In the genomic region with DNA sequence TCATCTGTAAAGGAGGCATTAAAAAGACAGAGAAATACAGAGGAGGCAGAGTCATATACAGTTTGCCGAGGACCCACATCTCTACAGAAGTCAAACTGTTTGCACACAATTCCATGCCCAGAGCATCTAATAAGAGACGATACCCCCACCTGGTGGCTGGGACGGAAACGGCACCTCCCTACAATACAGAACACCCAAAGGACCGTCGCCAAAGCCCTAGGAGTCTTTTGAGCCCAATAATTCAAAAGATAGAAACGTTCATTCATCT, we compare ENCODE assay signal across 8 cellular contexts. TPM values are rescaled to one million over a fixed set of nuclear protein-coding genes. Genes with fewer than 3 reads are reported as not detected.
DNase-seq lines count a peak whose midpoint lies in the region; ATAC-seq, FAIRE-seq and TF ChIP-seq lines count a peak whose summit lies in the region.

No MANE protein-coding gene starts in this region.

- H3K4me1 ChIP-seq in CD4-positive, alpha-beta memory T cell (ENCODE audit: insufficient read depth, low read length) = peaks cover 32% of the 10 kb centered on the region
- peaks cover 10 to 42% (median 21%) of the 10 kb centered on the region in 4 experiments; a peak in 6 of 7 replicates for H3K4me1 ChIP-seq in H1 (replicated peaks in 1 of 4; ENCODE audit: control insufficient read depth in 3 of 4, insufficient read depth in 4 of 4, low read length in 3 of 4)

- H3K4me3 ChIP-seq in CD4-positive, alpha-beta memory T cell (ENCODE audit: low read length in 2 of 2) = peak overlapping the region in 1 of 2 donors; percentile 74
- peak overlapping the region; percentile 37 to 97 (median 66); a peak in 7 of 8 replicates for H3K4me3 ChIP-seq in H1 (ENCODE audit: extremely low read depth in 1 of 4, insufficient read depth in 2 of 4, low read depth in 3 of 4, low read length in 4 of 4)

- H3K23ac ChIP-seq in H1 (ENCODE audit: insufficient read length) = no peak overlapping the region

- H4K20me1 ChIP-seq in H1 (replicated peaks in 1 of 2; ENCODE audit: control insufficient read depth in 1 of 2, insufficient read depth in 2 of 2, low read length in 2 of 2) = peaks cover 5 to 23% of the 10 kb centered on the region in 2 experiments

- peaks cover 25 to 65% (median 34%) of the 10 kb centered on the region in 4 donors for H3K4me1 Mint-ChIP-seq in CD4-positive, alpha-beta memory T cell
- peaks cover 50% of the 10 kb centered on the region for H3K4me1 Mint-ChIP-seq in mesothelial cell of epicardium

- no peak overlapping the region for H2BK12ac ChIP-seq in H1 (ENCODE audit: low read depth, low read length)

- no peak overlapping the region for H2BK20ac ChIP-seq in H1 (ENCODE audit: low read length)

- H3K79me1 ChIP-seq in H1 (ENCODE audit: low read depth, low read length) = no peaks in the 10 kb centered on the region; the same call in 1 of the 2 replicates

- peaks cover 0 to 15% (median 0%) of the 10 kb centered on the region in 8 donors for H3K9me3 Mint-ChIP-seq in CD4-positive, alpha-beta memory T cell
- H3K9me3 Mint-ChIP-seq in mesothelial cell of epicardium = no peaks in the 10 kb centered on the region

- peak overlapping the region; percentile 100 for H3K27ac ChIP-seq in CD4-positive, alpha-beta memory T cell (ENCODE audit: low read depth, low read length)
- no peak overlapping the region for H3K27ac ChIP-seq in H1 (ENCODE audit: low read depth, low read length)

- no peaks in the 10 kb centered on the region for H3K27me3 ChIP-seq in CD4-positive, alpha-beta memory T cell (ENCODE audit: insufficient read depth, low read length)
- no peaks in the 10 kb centered on the region for H3K27me3 ChIP-seq in H1 (replicated peaks in 1 of 4; ENCODE audit: control insufficient read depth in 3 of 4, extremely low read depth in 1 of 4, insufficient read depth in 3 of 4, low read length in 3 of 4)

- no peak overlapping the region for H2BK120ac ChIP-seq in H1 (replicated peaks; ENCODE audit: low read depth, low read length)

- no peak overlapping the region for H3K56ac ChIP-seq in H1 (replicated peaks; ENCODE audit: insufficient read length, low read depth, low read length)

- no peak overlapping the region for H2BK5ac ChIP-seq in H1 (ENCODE audit: low read depth, low read length)

- POLR2A ChIA-PET in CD4-positive, alpha-beta memory T cell (lab: Charles Lee; ENCODE audit: partially characterized antibody) = interaction anchor here (0.8 to 2.6 kb wide), 23 partner anchors 10 to 1159 kb away, joined by 3 to 384 read pairs (median 5); partner anchors contain the start of genes DYRK1B, GMFG, MED29 and PAF1
- POLR2A ChIA-PET in H1 (lab: Charles Lee; ENCODE audit: partially characterized antibody) = interaction anchor here (0.7 to 25.7 kb wide), 13 partner anchors 9 to 123 kb away, joined by 3 to 1154 read pairs (median 4); partner anchors contain the start of genes MED29, PAF1, RPS16 and SAMD4B

- peak overlapping the region; percentile 94 to 100 (median 99) for H3K27ac Mint-ChIP-seq in CD4-positive, alpha-beta memory T cell
- peak overlapping the region; percentile 87 for H3K27ac Mint-ChIP-seq in mesothelial cell of epicardium

- no peak for FAIRE-seq in H1 (lab: Jason Lieb, UNC)

- H3K18ac ChIP-seq in H1 (ENCODE audit: extremely low read depth, low read length) = no peak overlapping the region

- CTCF ChIA-PET in CD4-positive, alpha-beta memory T cell (lab: Charles Lee; ENCODE audit: partially characterized antibody) = interaction anchor here (1.0 to 2.3 kb wide), 12 partner anchors 15 to 291 kb away, joined by 3 to 215 read pairs (median 4); partner anchors contain the start of genes EID2B, GMFG, MED29 and PAF1
- CTCF ChIA-PET in H1 (lab: Charles Lee; ENCODE audit: partially characterized antibody) = interaction anchor here (0.6 to 2.3 kb wide), 21 partner anchors 10 to 152 kb away, joined by 3 to 128 read pairs (median 4); partner anchors contain the start of genes MED29, PAF1 and RPS16

- H3K9ac ChIP-seq in H1 (replicated peaks in 1 of 4; ENCODE audit: extremely low read depth in 1 of 4, low read depth in 3 of 4, low read length in 3 of 4) = no peak overlapping the region

- H3K4ac ChIP-seq in H1 (replicated peaks; ENCODE audit: insufficient read length, low read depth, low read length) = no peak overlapping the region

- H3K36me3 ChIP-seq in CD4-positive, alpha-beta memory T cell (ENCODE audit: insufficient read depth, low read length) = peaks cover 18% of the 10 kb centered on the region
- H3K36me3 ChIP-seq in H1 (ENCODE audit: control insufficient read depth in 2 of 4, insufficient read depth in 4 of 4, low read length in 3 of 4) = peaks cover 0 to 8% (median 0%) of the 10 kb centered on the region in 4 experiments; a peak in 3 of 8 replicates

- peak in 1 of 2 experiments; percentile 67; a peak in 2 of 3 replicates for TF ChIP-seq POLR2A in H1 (IDR thresholded peaks at IDR 0.05; ENCODE audit: control extremely low read depth in 1 of 2, low read depth in 2 of 2, low read length in 2 of 2)

- H3K14ac ChIP-seq in H1 (ENCODE audit: insufficient read length) = no peak overlapping the region

- H3K4me2 ChIP-seq in H1 (ENCODE audit: insufficient read depth in 1 of 2, low read depth in 2 of 2, low read length in 2 of 2) = peak overlapping the region; percentile 78 to 84

- peak overlapping the region; percentile 75 to 98 (median 90) for H3K4me3 Mint-ChIP-seq in CD4-positive, alpha-beta memory T cell
- peak overlapping the region; percentile 94 for H3K4me3 Mint-ChIP-seq in mesothelial cell of epicardium

- 7% methylated on average over 7 of the region's 7 CpGs; no CpG with 5 or more reads in 1 of the 2 experiments for WGBS in H1 (ENCODE audit: extremely low coverage in 1 of 2, insufficient coverage in 1 of 2, insufficient read length in 1 of 2, insufficient replicate concordance in 2 of 2, low coverage in 1 of 2, low lambda C conversion rate in 2 of 2, missing lambda C conversion rate in 1 of 2), 2 experiments

- H3K23me2 ChIP-seq in H1 (ENCODE audit: low read depth, low read length) = peaks cover 18% of the 10 kb centered on the region

- peaks cover 0 to 7% of the 10 kb centered on the region in 2 donors for H3K27me3 Mint-ChIP-seq in CD4-positive, alpha-beta memory T cell
- H3K27me3 Mint-ChIP-seq in mesothelial cell of epicardium (ENCODE audit: low read depth) = peaks cover 1% of the 10 kb centered on the region

- peaks cover 6 to 37% of the 10 kb centered on the region in 2 experiments; a peak in 3 of 4 replicates for H3K79me2 ChIP-seq in H1 (ENCODE audit: control insufficient read depth in 1 of 2, insufficient read depth in 2 of 2, low read length in 2 of 2)

- TF ChIP-seq RAD21 in H1 (IDR thresholded peaks at IDR 0.05 in 1 of 2, conservative IDR thresholded peaks at IDR 0.05 in 1 of 2; ENCODE audit: low read depth in 2 of 2, low read length in 2 of 2) = peak; percentile 90 to 91

- H4K91ac ChIP-seq in H1 (replicated peaks; ENCODE audit: insufficient read length, low read length) = no peak overlapping the region

- H2AFZ ChIP-seq in H1 (ENCODE audit: low read length) = no peak overlapping the region

- peak; percentile 18 for ATAC-seq in GM21381 (IDR thresholded peaks at IDR 0.05; ENCODE audit: unreplicated experiment)

- H4K5ac ChIP-seq in H1 (ENCODE audit: insufficient read length, low read depth, low read length) = no peak overlapping the region

- no peak overlapping the region for H4K8ac ChIP-seq in H1 (ENCODE audit: extremely low read depth, insufficient read depth, low read length)

- H3K36me3 Mint-ChIP-seq in CD4-positive, alpha-beta memory T cell = peaks cover 22 to 58% of the 10 kb centered on the region in 2 donors
- peaks cover 4% of the 10 kb centered on the region for H3K36me3 Mint-ChIP-seq in mesothelial cell of epicardium

- no peak overlapping the region for H2AK5ac ChIP-seq in H1 (ENCODE audit: low read depth, low read length)

- intact Hi-C loops in CD4-positive, alpha-beta memory T cell (cut with micrococcal nuclease) = loop anchor here (1.0 kb wide), 8 partner anchors 10 to 289 kb away; partner anchors contain the start of genes EID2B, MED29, PAF1 and SAMD4B

- TF ChIP-seq EP300 in H1 (IDR thresholded peaks at IDR 0.05; ENCODE audit: borderline replicate concordance in 1 of 2, low read depth in 2 of 2, low read length in 2 of 2) = no peak

- peak; percentile 84 to 91 (median 86) for TF ChIP-seq CTCF in H1 (IDR thresholded peaks at IDR 0.05; ENCODE audit: control extremely low read depth in 1 of 3, insufficient read depth in 1 of 3, low read depth in 1 of 3, low read length in 3 of 3)
- TF ChIP-seq CTCF in mesothelial cell of epicardium (IDR thresholded peaks at IDR 0.05; ENCODE audit: unreplicated experiment) = peak; percentile 83

- H2BK15ac ChIP-seq in H1 (ENCODE audit: low read length) = no peak overlapping the region; the same call in 1 of the 2 replicates

- DNase-seq in CD4-positive, alpha-beta memory T cell = peak; percentile 93 to 96 (median 93)
- DNase-seq in HT-29 (ENCODE audit: low spot score) (peak; percentile 100), NK-92 (lab: John Stamatoyannopoulos, UW; ENCODE audit: unreplicated experiment) (peak; percentile 52), H1 (ENCODE audit: low read depth in 1 of 2, low spot score in 2 of 2) (peak in 1 of 2 experiments; percentile 87), mesothelial cell of epicardium (ENCODE audit: low spot score in 2 of 2, unreplicated experiment in 2 of 2) (peak; percentile 72 to 92)
- DNase-seq in activated CD8-positive, alpha-beta memory T cell treated with anti-CD3 and anti-CD28 coated beads for 4 hours (ENCODE audit: low read depth in 2 of 2) = peak; percentile 85
- peak; percentile 69 to 83 for DNase-seq in stimulated activated CD8-positive, alpha-beta memory T cell treated with anti-CD3 and anti-CD28 coated beads, Interleukin-15, amount 100 ng/mL, for 4 hours (ENCODE audit: low read depth in 2 of 2)

- H3K9me3 ChIP-seq in CD4-positive, alpha-beta memory T cell (ENCODE audit: control insufficient read depth in 1 of 2, low read length in 2 of 2) = no peaks in the 10 kb centered on the region
- H3K9me3 ChIP-seq in H1 (ENCODE audit: insufficient read depth in 2 of 2, low read depth in 1 of 2, low read length in 1 of 2) = no peaks in the 10 kb centered on the region

RNA-seq across cellular contexts. Expression of gene PLEKHG2, which starts 0.7 kb away (rescaled TPM):
- total RNA-seq in CD4-positive, alpha-beta memory T cell = 10 to 100 TPM; 12.1 to 17.0 TPM
- 1 to 10 TPM; 1.4 to 5.1 TPM for polyA plus RNA-seq in CD4-positive, alpha-beta memory T cell
- total RNA-seq in HT-29 (2014; rRNA removed; shearing (Covaris generic)) = 51.0 and 61.2 TPM in 2 replicates
- total RNA-seq in H1 (2021; fragmentation: NEBNext Ultra II Directional; extraction: Animal tissue kit (Norgen Biotek cat#: 25700)) = 64.0 and 65.7 TPM in 2 replicates
- polyA plus RNA-seq in H1 (2011; rRNA removed) = 16.9 and 21.8 TPM in 2 replicates
- polyA plus RNA-seq in H1 (2011; cell fraction: cytosol; rRNA removed) = 12.2 TPM
- 79.0 TPM for polyA plus RNA-seq in H1 (2011; cell fraction: nucleus; rRNA removed)
- 32.6 to 44.5 TPM (median 43.1 TPM) in 4 replicates for polyA plus RNA-seq in H1 (2012, experiment 1 of 2)
- polyA plus RNA-seq in H1 (2012, experiment 2 of 2) = 107 TPM
- polyA plus RNA-seq in H1 (2013, experiment 1 of 2) = 29.9 TPM
- polyA plus RNA-seq in H1 (2013, experiment 2 of 2) = 28.4 TPM
- 19.0 and 20.2 TPM in 2 replicates for polyA minus RNA-seq in H1 (2011; rRNA and poly(A)+ RNA removed)
- 53.9 TPM for polyA minus RNA-seq in H1 (2011; cell fraction: cytosol; rRNA and poly(A)+ RNA removed)
- polyA minus RNA-seq in H1 (2011; cell fraction: nucleus; rRNA and poly(A)+ RNA removed) = 37.5 TPM
- total RNA-seq in mesothelial cell of epicardium = 160 to 172 TPM (median 164 TPM) in 3 replicates

RNA-seq across cellular contexts. Expression of gene ZFP36, which starts 5.1 kb away (rescaled TPM):
- total RNA-seq in CD4-positive, alpha-beta memory T cell = 100 to 1,000 TPM; 151 to 152 TPM
- polyA plus RNA-seq in CD4-positive, alpha-beta memory T cell = 100 to 1,000 TPM; 164 to 191 TPM
- total RNA-seq in HT-29 (2014; rRNA removed; shearing (Covaris generic)) = 124 and 131 TPM in 2 replicates
- 10.9 and 12.2 TPM in 2 replicates for total RNA-seq in H1 (2021; fragmentation: NEBNext Ultra II Directional; extraction: Animal tissue kit (Norgen Biotek cat#: 25700))
- polyA plus RNA-seq in H1 (2011; rRNA removed) = 4.0 and 7.3 TPM in 2 replicates
- 1.9 TPM for polyA plus RNA-seq in H1 (2011; cell fraction: cytosol; rRNA removed)
- 15.8 TPM for polyA plus RNA-seq in H1 (2011; cell fraction: nucleus; rRNA removed)
- polyA plus RNA-seq in H1 (2012, experiment 1 of 2) = 10.1 to 11.7 TPM (median 11.0 TPM) in 4 replicates
- 11.5 TPM for polyA plus RNA-seq in H1 (2012, experiment 2 of 2)
- 14.0 TPM for polyA plus RNA-seq in H1 (2013, experiment 1 of 2)
- 14.2 TPM for polyA plus RNA-seq in H1 (2013, experiment 2 of 2)
- 0.76 and 1.6 TPM in 2 replicates for polyA minus RNA-seq in H1 (2011; rRNA and poly(A)+ RNA removed)
- polyA minus RNA-seq in H1 (2011; cell fraction: cytosol; rRNA and poly(A)+ RNA removed) = 4.3 TPM
- polyA minus RNA-seq in H1 (2011; cell fraction: nucleus; rRNA and poly(A)+ RNA removed) = 22.0 TPM
- 111 to 113 TPM (median 111 TPM) in 3 replicates for total RNA-seq in mesothelial cell of epicardium

RNA-seq across cellular contexts. Expression of gene MED29, which starts 20.6 kb away (rescaled TPM):
- total RNA-seq in CD4-positive, alpha-beta memory T cell = 10 to 100 TPM; 43.1 to 51.3 TPM
- polyA plus RNA-seq in CD4-positive, alpha-beta memory T cell = 10 to 100 TPM; 50.6 to 59.8 TPM
- total RNA-seq in HT-29 (2014; rRNA removed; shearing (Covaris generic)) = 59.7 and 64.3 TPM in 2 replicates
- 31.1 and 32.3 TPM in 2 replicates for total RNA-seq in H1 (2021; fragmentation: NEBNext Ultra II Directional; extraction: Animal tissue kit (Norgen Biotek cat#: 25700))
- 52.5 and 71.4 TPM in 2 replicates for polyA plus RNA-seq in H1 (2011; rRNA removed)
- polyA plus RNA-seq in H1 (2011; cell fraction: cytosol; rRNA removed) = 52.3 TPM
- 31.6 TPM for polyA plus RNA-seq in H1 (2011; cell fraction: nucleus; rRNA removed)
- 24.5 to 29.2 TPM (median 25.3 TPM) in 4 replicates for polyA plus RNA-seq in H1 (2012, experiment 1 of 2)
- polyA plus RNA-seq in H1 (2012, experiment 2 of 2) = 22.1 TPM
- 23.1 TPM for polyA plus RNA-seq in H1 (2013, experiment 1 of 2)
- polyA plus RNA-seq in H1 (2013, experiment 2 of 2) = 22.7 TPM
- polyA minus RNA-seq in H1 (2011; rRNA and poly(A)+ RNA removed) = 28.2 and 33.6 TPM in 2 replicates
- polyA minus RNA-seq in H1 (2011; cell fraction: cytosol; rRNA and poly(A)+ RNA removed) = 14.7 TPM
- 29.0 TPM for polyA minus RNA-seq in H1 (2011; cell fraction: nucleus; rRNA and poly(A)+ RNA removed)
- 35.6 to 39.2 TPM (median 36.1 TPM) in 3 replicates for total RNA-seq in mesothelial cell of epicardium

RNA-seq across cellular contexts. Expression of gene PAF1, which starts 20.9 kb away (rescaled TPM):
- total RNA-seq in CD4-positive, alpha-beta memory T cell = 10 to 100 TPM; 49.2 to 53.8 TPM
- 10 to 100 TPM; 21.5 to 46.7 TPM for polyA plus RNA-seq in CD4-positive, alpha-beta memory T cell
- 109 and 115 TPM in 2 replicates for total RNA-seq in HT-29 (2014; rRNA removed; shearing (Covaris generic))
- total RNA-seq in H1 (2021; fragmentation: NEBNext Ultra II Directional; extraction: Animal tissue kit (Norgen Biotek cat#: 25700)) = 31.4 and 33.1 TPM in 2 replicates
- 58.6 and 67.8 TPM in 2 replicates for polyA plus RNA-seq in H1 (2011; rRNA removed)
- 40.0 TPM for polyA plus RNA-seq in H1 (2011; cell fraction: cytosol; rRNA removed)
- 36.3 TPM for polyA plus RNA-seq in H1 (2011; cell fraction: nucleus; rRNA removed)
- 39.0 to 40.5 TPM (median 39.8 TPM) in 4 replicates for polyA plus RNA-seq in H1 (2012, experiment 1 of 2)
- 12.1 TPM for polyA plus RNA-seq in H1 (2012, experiment 2 of 2)
- polyA plus RNA-seq in H1 (2013, experiment 1 of 2) = 25.0 TPM
- polyA plus RNA-seq in H1 (2013, experiment 2 of 2) = 22.3 TPM
- polyA minus RNA-seq in H1 (2011; rRNA and poly(A)+ RNA removed) = 15.7 and 16.5 TPM in 2 replicates
- 22.2 TPM for polyA minus RNA-seq in H1 (2011; cell fraction: cytosol; rRNA and poly(A)+ RNA removed)
- polyA minus RNA-seq in H1 (2011; cell fraction: nucleus; rRNA and poly(A)+ RNA removed) = 36.7 TPM
- total RNA-seq in mesothelial cell of epicardium = 41.4 to 47.8 TPM (median 42.9 TPM) in 3 replicates

RNA-seq across cellular contexts. Expression of gene RPS16, which starts 24.0 kb away (rescaled TPM):
- total RNA-seq in CD4-positive, alpha-beta memory T cell = 1,000 to 10,000 TPM; 4,061 to 4,227 TPM
- polyA plus RNA-seq in CD4-positive, alpha-beta memory T cell = 1,000 to 10,000 TPM; 1,590 to 2,052 TPM
- 798 and 1,020 TPM in 2 replicates for total RNA-seq in HT-29 (2014; rRNA removed; shearing (Covaris generic))
- total RNA-seq in H1 (2021; fragmentation: NEBNext Ultra II Directional; extraction: Animal tissue kit (Norgen Biotek cat#: 25700)) = 2,433 and 2,482 TPM in 2 replicates
- polyA plus RNA-seq in H1 (2011; rRNA removed) = 7,810 and 9,546 TPM in 2 replicates
- polyA plus RNA-seq in H1 (2011; cell fraction: cytosol; rRNA removed) = 5,561 TPM
- 4,175 TPM for polyA plus RNA-seq in H1 (2011; cell fraction: nucleus; rRNA removed)
- 3,337 to 4,443 TPM (median 4,024 TPM) in 4 replicates for polyA plus RNA-seq in H1 (2012, experiment 1 of 2)
- 7,637 TPM for polyA plus RNA-seq in H1 (2012, experiment 2 of 2)
- 4,469 TPM for polyA plus RNA-seq in H1 (2013, experiment 1 of 2)
- 4,343 TPM for polyA plus RNA-seq in H1 (2013, experiment 2 of 2)
- polyA minus RNA-seq in H1 (2011; rRNA and poly(A)+ RNA removed) = 1,416 and 1,486 TPM in 2 replicates
- polyA minus RNA-seq in H1 (2011; cell fraction: cytosol; rRNA and poly(A)+ RNA removed) = 1,670 TPM
- 1,057 TPM for polyA minus RNA-seq in H1 (2011; cell fraction: nucleus; rRNA and poly(A)+ RNA removed)
- 1,616 to 1,722 TPM (median 1,707 TPM) in 3 replicates for total RNA-seq in mesothelial cell of epicardium
